Comparison of ENCODE assay signal across 8 cellular contexts in the genomic region with DNA sequence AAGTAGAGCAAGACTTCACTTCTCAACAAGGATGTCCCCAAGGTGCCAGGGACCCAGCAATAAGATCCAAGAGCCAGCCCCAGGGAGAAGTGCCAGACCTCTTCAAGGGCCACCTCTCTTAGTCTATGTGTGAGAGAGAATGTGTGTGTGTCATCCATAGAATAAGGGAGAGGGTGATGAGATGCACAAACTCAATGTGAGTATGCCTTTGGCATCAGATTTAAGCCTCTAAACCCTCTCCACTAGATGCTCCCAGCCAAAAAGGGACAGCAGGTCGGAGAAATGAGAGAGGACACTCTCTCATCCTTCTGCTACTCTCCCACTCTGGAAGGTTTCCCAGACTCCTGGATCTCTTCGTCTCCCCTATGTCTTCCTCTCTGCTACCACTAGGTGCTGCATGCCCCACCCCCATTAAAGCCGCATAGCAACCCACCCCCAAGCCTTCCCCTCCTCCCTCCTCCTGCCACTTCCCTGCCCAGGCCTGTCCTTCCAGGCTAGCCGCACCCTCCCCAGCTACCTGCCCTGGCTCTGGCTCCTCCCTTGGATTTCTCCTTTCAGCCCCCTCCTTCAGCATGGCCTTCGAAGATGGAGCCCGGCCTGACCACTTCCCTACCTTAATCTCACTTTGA. TPM values are rescaled to one million over a fixed set of nuclear protein-coding genes. Genes with fewer than 3 reads are reported as not detected.
DNase-seq lines count a peak whose midpoint lies in the region; TF ChIP-seq lines count a peak whose summit lies in the region.

No MANE protein-coding gene starts in this region.

- BruUV-seq in OCI-LY7 (replicated peaks; lab: Mats Ljungman, UMichigan) = no TSS peak

- DNase-seq in ELF-1 (ENCODE audit: low read depth, low spot score) (peak; percentile 69), OCI-LY7 (ENCODE audit: low spot score) (no peak), endodermal cell (peak; percentile 95), T-helper 9 cell (no peak), HEK293T (ENCODE audit: extremely low spot score) (no peak), NCI-H2107 treated with DMSO at 0.1 percent for 48 hours (lab: John Stamatoyannopoulos, UW; ENCODE audit: unreplicated experiment) (no peak), NCI-H2171 treated with DMSO at 0.1 percent for 48 hours (lab: John Stamatoyannopoulos, UW) (no peak)

- POLR2A ChIA-PET in OCI-LY7 (lab: Charles Lee) (interaction anchor here (0.5 kb wide), 1 partner anchor 1764 kb away, joined by 3 read pairs; no protein-coding TSS in a partner anchor), HEK293T (lab: Yijun Ruan, JAX) (no interaction called here)

- H3K27ac Mint-ChIP-seq in endodermal cell = peak overlapping the region; percentile 74

- H3K4me2 ChIP-seq in OCI-LY7 (ENCODE audit: low read length) = no peak overlapping the region

- H3K9me2 ChIP-seq in OCI-LY7 (ENCODE audit: insufficient read depth, low read length) = no peaks in the 10 kb centered on the region

- 27 to 56% methylated on average over 4 to 6 of the region's 6 CpGs for WGBS in endodermal cell (ENCODE audit: insufficient coverage in 1 of 2, insufficient read length in 1 of 2), 2 experiments

- H3K27ac ChIP-seq in OCI-LY7 (ENCODE audit: low read depth, low read length, poor library complexity, severe bottlenecking) (no peak overlapping the region), endodermal cell (ENCODE audit: low read depth, low read length) (no peak overlapping the region), rectal smooth muscle tissue (ENCODE audit: low read depth, low read length) (peak overlapping the region; percentile 99)

- H3K9me3 Mint-ChIP-seq in endodermal cell = no peaks in the 10 kb centered on the region

- H3K36me3 ChIP-seq in OCI-LY7 (ENCODE audit: insufficient read depth, low read length) (no peaks in the 10 kb centered on the region), endodermal cell (ENCODE audit: control insufficient read depth, insufficient read depth, low read length) (no peaks in the 10 kb centered on the region), rectal smooth muscle tissue (ENCODE audit: control insufficient read depth, insufficient read depth, low read length) (no peaks in the 10 kb centered on the region)

- peaks cover 5% of the 10 kb centered on the region for H3K27me3 ChIP-seq in endodermal cell (ENCODE audit: control insufficient read depth, insufficient read depth, low read length, poor library complexity, severe bottlenecking)
- H3K27me3 ChIP-seq in rectal smooth muscle tissue (ENCODE audit: control insufficient read depth, insufficient read depth, low read length) = no peaks in the 10 kb centered on the region

- peaks cover 4% of the 10 kb centered on the region for H3K36me3 Mint-ChIP-seq in endodermal cell (ENCODE audit: low read depth)

- H2AFZ ChIP-seq in OCI-LY7 (ENCODE audit: low read length) = peak overlapping the region; percentile 5; the same call in 1 of the 2 replicates

- no peak overlapping the region for H3K4me3 ChIP-seq in OCI-LY7 (ENCODE audit: low read depth, low read length, poor library complexity, severe bottlenecking)
- H3K4me3 ChIP-seq in endodermal cell (ENCODE audit: low read length) = no peak overlapping the region
- no peak overlapping the region for H3K4me3 ChIP-seq in rectal smooth muscle tissue (ENCODE audit: low read length)

- TF ChIP-seq CTCF in OCI-LY7 (conservative IDR thresholded peaks at IDR 0.05; ENCODE audit: low read length) (peak; percentile 57), endodermal cell (conservative IDR thresholded peaks at IDR 0.05) (peak; percentile 78)

- H4K20me1 ChIP-seq in OCI-LY7 (ENCODE audit: insufficient read depth, low read length) = no peaks in the 10 kb centered on the region

- H3K9ac ChIP-seq in endodermal cell (ENCODE audit: extremely low read depth, low read length, poor library complexity, severe bottlenecking) (no peak overlapping the region), rectal smooth muscle tissue (ENCODE audit: low read length) (no peak overlapping the region)

- H3K9me3 ChIP-seq in OCI-LY7 (ENCODE audit: low read length) (no peaks in the 10 kb centered on the region), endodermal cell (ENCODE audit: control insufficient read depth, low read length) (no peaks in the 10 kb centered on the region)

- CTCF ChIA-PET in OCI-LY7 (lab: Charles Lee; ENCODE audit: unreplicated experiment) = no interaction called here
- CTCF ChIA-PET in HEK293T (lab: Yijun Ruan, JAX) = no interaction called here

- intact Hi-C loops in OCI-LY7 (cut with micrococcal nuclease; ENCODE audit: unreplicated experiment) = no loop called here

- peaks cover 37% of the 10 kb centered on the region for H3K4me1 ChIP-seq in OCI-LY7 (ENCODE audit: insufficient read depth, low read length, poor library complexity, severe bottlenecking)
- H3K4me1 ChIP-seq in endodermal cell (ENCODE audit: control insufficient read depth, insufficient read depth, low read length) = peaks cover 11% of the 10 kb centered on the region
- peaks cover 25% of the 10 kb centered on the region for H3K4me1 ChIP-seq in rectal smooth muscle tissue (ENCODE audit: control insufficient read depth, insufficient read depth, low read length)

- H3K79me2 ChIP-seq in OCI-LY7 (ENCODE audit: insufficient read depth, low read depth, low read length) = no peaks in the 10 kb centered on the region

- H3K4me3 Mint-ChIP-seq in endodermal cell = peak overlapping the region; percentile 28

- H3K4me1 Mint-ChIP-seq in endodermal cell = peaks cover 43% of the 10 kb centered on the region

- H3K27me3 Mint-ChIP-seq in endodermal cell (ENCODE audit: insufficient read depth) = peaks cover 21% of the 10 kb centered on the region

TF ChIP-seq in HEK293T, 16 proteins besides CTCF, POLR2A, EP300 and RAD21:
- TF ChIP-seq SUZ12 (IDR thresholded peaks at IDR 0.05) (no peak), SP1 (IDR thresholded peaks at IDR 0.05) (no peak), ELF4 (IDR thresholded peaks at IDR 0.05) (no peak), HDGF (IDR thresholded peaks at IDR 0.05; ENCODE audit: borderline replicate concordance) (no peak), L3MBTL2 (conservative IDR thresholded peaks at IDR 0.05) (no peak), ZNF384 (IDR thresholded peaks at IDR 0.05) (no peak), LEF1 (IDR thresholded peaks at IDR 0.05; ENCODE audit: borderline replicate concordance) (no peak), NFRKB (IDR thresholded peaks at IDR 0.05) (no peak), FOXK2 (IDR thresholded peaks at IDR 0.05) (no peak), BHLHE40 (IDR thresholded peaks at IDR 0.05; ENCODE audit: borderline replicate concordance) (no peak), ARNT (IDR thresholded peaks at IDR 0.05) (no peak), FOXM1 (IDR thresholded peaks at IDR 0.05; ENCODE audit: borderline replicate concordance) (no peak), FOXA1 (IDR thresholded peaks at IDR 0.05) (no peak), TARDBP (IDR thresholded peaks at IDR 0.05) (no peak), CTBP1 (IDR thresholded peaks at IDR 0.05; ENCODE audit: borderline replicate concordance) (no peak)
- TF ChIP-seq, protein P1, sequence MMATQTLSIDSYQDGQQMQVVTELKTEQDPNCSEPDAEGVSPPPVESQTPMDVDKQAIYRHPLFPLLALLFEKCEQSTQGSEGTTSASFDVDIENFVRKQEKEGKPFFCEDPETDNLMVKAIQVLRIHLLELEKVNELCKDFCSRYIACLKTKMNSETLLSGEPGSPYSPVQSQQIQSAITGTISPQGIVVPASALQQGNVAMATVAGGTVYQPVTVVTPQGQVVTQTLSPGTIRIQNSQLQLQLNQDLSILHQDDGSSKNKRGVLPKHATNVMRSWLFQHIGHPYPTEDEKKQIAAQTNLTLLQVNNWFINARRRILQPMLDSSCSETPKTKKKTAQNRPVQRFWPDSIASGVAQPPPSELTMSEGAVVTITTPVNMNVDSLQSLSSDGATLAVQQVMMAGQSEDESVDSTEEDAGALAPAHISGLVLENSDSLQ (IDR thresholded peaks at IDR 0.05) = no peak

RNA-seq across cellular contexts. Expression of a gene that starts 7.6 kb away (rescaled TPM):
- 1.4 and 7.0 TPM in 2 replicates for total RNA-seq in OCI-LY7 (2014; rRNA removed; shearing (Covaris generic))
- total RNA-seq in OCI-LY7 (2022) = 5.1 and 8.4 TPM in 2 replicates
- 10 to 100 TPM; 19.5 to 26.8 TPM for total RNA-seq in endodermal cell
- 23.9 TPM for polyA plus RNA-seq in endodermal cell (2013, experiment 1 of 2)
- 18.1 TPM for polyA plus RNA-seq in endodermal cell (2013, experiment 2 of 2)

RNA-seq across cellular contexts. Expression of a gene that starts 17.3 kb away (rescaled TPM):
- 48.6 and 51.7 TPM in 2 replicates for total RNA-seq in OCI-LY7 (2014; rRNA removed; shearing (Covaris generic))
- total RNA-seq in OCI-LY7 (2022) (153 and 207 TPM in 2 replicates), endodermal cell (1 to 10 TPM; 1.4 TPM)
- polyA plus RNA-seq in endodermal cell (2013, experiment 1 of 2) = 0.18 TPM
- 0.46 TPM for polyA plus RNA-seq in endodermal cell (2013, experiment 2 of 2)

RNA-seq across cellular contexts. Expression of a gene that starts 43.7 kb away (rescaled TPM):
- total RNA-seq in OCI-LY7 (2014; rRNA removed; shearing (Covaris generic)) = 18.9 and 25.8 TPM in 2 replicates
- total RNA-seq in OCI-LY7 (2022) (26.9 and 32.0 TPM in 2 replicates), endodermal cell (10 to 100 TPM; 24.9 to 38.2 TPM)
- polyA plus RNA-seq in endodermal cell (2013, experiment 1 of 2) = 20.2 TPM
- polyA plus RNA-seq in endodermal cell (2013, experiment 2 of 2) = 23.9 TPM

RNA-seq across cellular contexts. Expression of a gene that starts 43.7 kb away (rescaled TPM):
- 77.4 and 78.2 TPM in 2 replicates for total RNA-seq in OCI-LY7 (2014; rRNA removed; shearing (Covaris generic))
- total RNA-seq in OCI-LY7 (2022) = 121 and 137 TPM in 2 replicates
- 10 to 100 TPM; 33.3 to 50.7 TPM for total RNA-seq in endodermal cell
- 33.8 TPM for polyA plus RNA-seq in endodermal cell (2013, experiment 1 of 2)
- polyA plus RNA-seq in endodermal cell (2013, experiment 2 of 2) = 34.2 TPM

RNA-seq across cellular contexts. Expression of a gene that starts 43.9 kb away (rescaled TPM):
- total RNA-seq in OCI-LY7 (2014; rRNA removed; shearing (Covaris generic)) = 26.1 and 31.6 TPM in 2 replicates
- total RNA-seq in OCI-LY7 (2022) (58.2 and 66.5 TPM in 2 replicates), endodermal cell (10 to 100 TPM; 54.0 to 54.6 TPM)
- 31.5 TPM for polyA plus RNA-seq in endodermal cell (2013, experiment 1 of 2)
- polyA plus RNA-seq in endodermal cell (2013, experiment 2 of 2) = 26.9 TPM

Comparison
In these comparisons a context has a peak if more than half of its experiments do, and no peak if none do; other contexts are left out.
1. DNase-seq: peak in ELF-1 (single experiment) and endodermal cell (single experiment); none in OCI-LY7 (single experiment), T-helper 9 cell (single experiment), HEK293T (single experiment), NCI-H2107 treated with DMSO at 0.1 percent for 48 hours (single experiment) and NCI-H2171 treated with DMSO at 0.1 percent for 48 hours (single experiment).
2. RNA of a gene that starts 17.3 kb away (total RNA-seq): 48.6 to 207 TPM in OCI-LY7; 1.4 TPM in endodermal cell; every median in the first group is over 10 times any median in the second.